19 cellular contexts compared by ENCODE assay signal in the genomic region with DNA sequence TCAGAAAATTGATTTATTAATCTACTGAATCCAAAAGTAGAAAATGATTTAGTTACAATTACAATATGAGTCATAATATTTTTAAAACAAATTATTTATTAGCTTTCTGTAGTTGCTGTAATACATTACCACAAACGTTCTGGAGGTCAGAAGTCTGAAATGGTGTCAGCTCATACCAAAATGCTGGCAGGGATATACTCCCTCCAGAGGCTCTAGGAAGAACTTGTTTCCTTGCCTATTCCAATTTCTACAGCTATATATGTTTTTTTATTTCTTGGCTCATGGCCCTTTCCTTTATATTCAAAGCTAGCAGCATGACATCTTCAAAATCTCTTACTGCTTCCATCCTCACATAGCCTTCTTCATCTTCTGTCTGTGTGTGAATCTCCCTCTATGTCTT.
DNase-seq lines count a peak whose midpoint lies in the region; ATAC-seq and TF ChIP-seq lines count a peak whose summit lies in the region.
"Had no signal": no experiment of that assay in that cellular context is flagged by ENCODE, and none has a peak within 500 bp of the region (broad histone marks: within the 10 kb centered on the region; RNA-seq: fewer than 3 reads in every experiment).

No MANE protein-coding gene starts in this region.

- no peak for ATAC-seq in HG03565 (IDR thresholded peaks at IDR 0.05; ENCODE audit: unreplicated experiment)
- ATAC-seq: HepG2 had no signal

- no peaks in the 10 kb centered on the region for H3K36me3 Mint-ChIP-seq in progenitor cell of endocrine pancreas (ENCODE audit: insufficient read depth)
- H3K36me3 Mint-ChIP-seq: CD8-positive, alpha-beta memory T cell had no signal

- no peaks in the 10 kb centered on the region for H3K9me3 ChIP-seq in WERI-Rb-1 (ENCODE audit: severe bottlenecking)
- H3K9me3 ChIP-seq: BLaER1 had no signal

- peaks cover 3% of the 10 kb centered on the region for H3K27me3 Mint-ChIP-seq in progenitor cell of endocrine pancreas
- H3K27me3 Mint-ChIP-seq: CD8-positive, alpha-beta memory T cell had no signal

- no peaks in the 10 kb centered on the region for H3K9me3 Mint-ChIP-seq in progenitor cell of endocrine pancreas (ENCODE audit: low read depth)

- H3K27ac ChIP-seq in WERI-Rb-1 = no peak overlapping the region
- H3K27ac ChIP-seq: BLaER1, GM23248 had no signal

- no peaks in the 10 kb centered on the region for H3K4me1 Mint-ChIP-seq in progenitor cell of endocrine pancreas (ENCODE audit: low read depth)
- H3K4me1 Mint-ChIP-seq: CD8-positive, alpha-beta memory T cell had no signal

- no peak overlapping the region for H3K4me3 Mint-ChIP-seq in progenitor cell of endocrine pancreas (ENCODE audit: low read depth)
- H3K4me3 Mint-ChIP-seq: CD8-positive, alpha-beta memory T cell; HFFc6 had no signal

- DNase-seq in DMS53 (lab: John Stamatoyannopoulos, UW) = peak; percentile 33
- no peak for DNase-seq in DMS53 treated with DMSO at 0.1 percent for 48 hours (lab: John Stamatoyannopoulos, UW; ENCODE audit: unreplicated experiment)
- peak; percentile 32 for DNase-seq in NCI-H69 (lab: John Stamatoyannopoulos, UW)
- no peak for DNase-seq in WERI-Rb-1
- no peak for DNase-seq in progenitor cell of endocrine pancreas (ENCODE audit: low spot score, unreplicated experiment)
- DNase-seq in NCI-H510A (lab: John Stamatoyannopoulos, UW) = no peak
- DNase-seq in NCI-H524 (lab: John Stamatoyannopoulos, UW) = no peak
- DNase-seq: 8988T; CD8-positive, alpha-beta memory T cell; GF-D8; GM23248; HFFc6; KG1; NCI-H1092; NCI-H146; NCI-H2081 treated with DMSO at 0.1 percent for 48 hours had no signal

- no peak overlapping the region for H3K4me3 ChIP-seq in WERI-Rb-1 (ENCODE audit: low read depth, low read length)
- H3K4me3 ChIP-seq: BLaER1, GM23248 had no signal

- no peaks in the 10 kb centered on the region for H3K36me3 ChIP-seq in WERI-Rb-1
- H3K36me3 ChIP-seq: BLaER1 had no signal

- no peak overlapping the region for H3K27ac Mint-ChIP-seq in progenitor cell of endocrine pancreas
- H3K27ac Mint-ChIP-seq: CD8-positive, alpha-beta memory T cell; HFFc6 had no signal

- H3K27me3 ChIP-seq in WERI-Rb-1 (ENCODE audit: insufficient read depth, low read depth, severe bottlenecking) = no peaks in the 10 kb centered on the region
- H3K27me3 ChIP-seq: BLaER1 had no signal

- peak; percentile 24; the same call in 1 of the 2 replicates for TF ChIP-seq CTCF in WERI-Rb-1 (IDR thresholded peaks at IDR 0.05; ENCODE audit: low read depth, low read length)
- TF ChIP-seq CTCF in progenitor cell of endocrine pancreas (IDR thresholded peaks at IDR 0.05; ENCODE audit: unreplicated experiment) = peak; percentile 22

Comparison
In these comparisons a context has a peak if more than half of its experiments do, and no peak if none do; other contexts are left out.
1. DNase-seq: peak in DMS53 (single experiment) and NCI-H69 (single experiment); none in DMS53 treated with DMSO at 0.1 percent for 48 hours (single experiment), WERI-Rb-1 (single experiment), progenitor cell of endocrine pancreas (single experiment), NCI-H510A (single experiment) and NCI-H524 (0 of 2).